11 cellular contexts compared by ENCODE assay signal in genomic region chr9:16321461-16322119, GRCh38.
DNase-seq lines count a peak whose midpoint lies in the region; ATAC-seq and TF ChIP-seq lines count a peak whose summit lies in the region.
"Had no signal": no experiment of that assay in that cellular context is flagged by ENCODE, and none has a peak within 500 bp of the region (broad histone marks: within the 10 kb centered on the region; RNA-seq: fewer than 3 reads in every experiment).

No MANE protein-coding gene starts in this region.

- intact Hi-C loops in sciatic nerve (cut with DNase I) = no loop called here

- no peak overlapping the region for H3K4me3 ChIP-seq in foreskin fibroblast (ENCODE audit: low read depth in 1 of 2, low read length in 2 of 2)
- H3K4me3 ChIP-seq: prostate gland had no signal

- peak; percentile 41 for DNase-seq in H4 (ENCODE audit: low spot score)
- peak; percentile 14 for DNase-seq in SW480 (ENCODE audit: low spot score)
- peak; percentile 67 to 77 for DNase-seq in foreskin fibroblast
- no peak for DNase-seq in sciatic nerve (ENCODE audit: low spot score)
- no peak for DNase-seq in DMS53 (lab: John Stamatoyannopoulos, UW)
- DNase-seq: activated gamma-delta T cell treated with Interleukin-2 at 50 U/mL for 16 hours, GDM1, immature natural killer cell had no signal

- TF ChIP-seq CTCF in foreskin fibroblast (IDR thresholded peaks at IDR 0.05; ENCODE audit: low read depth, low read length) = no peak

- ATAC-seq in sciatic nerve (peak; percentile 44), HG02798 (IDR thresholded peaks at IDR 0.05; ENCODE audit: poor library complexity, unreplicated experiment) (no peak), HG03460 (IDR thresholded peaks at IDR 0.05; ENCODE audit: unreplicated experiment) (no peak)

Comparison
In these comparisons a context has a peak if more than half of its experiments do, and no peak if none do; other contexts are left out.
1. DNase-seq: peak in H4 (single experiment), SW480 (single experiment) and foreskin fibroblast (2 of 2); none in sciatic nerve (single experiment) and DMS53 (single experiment).